ENCODE assay signal across 8 cellular contexts in the genomic region with DNA sequence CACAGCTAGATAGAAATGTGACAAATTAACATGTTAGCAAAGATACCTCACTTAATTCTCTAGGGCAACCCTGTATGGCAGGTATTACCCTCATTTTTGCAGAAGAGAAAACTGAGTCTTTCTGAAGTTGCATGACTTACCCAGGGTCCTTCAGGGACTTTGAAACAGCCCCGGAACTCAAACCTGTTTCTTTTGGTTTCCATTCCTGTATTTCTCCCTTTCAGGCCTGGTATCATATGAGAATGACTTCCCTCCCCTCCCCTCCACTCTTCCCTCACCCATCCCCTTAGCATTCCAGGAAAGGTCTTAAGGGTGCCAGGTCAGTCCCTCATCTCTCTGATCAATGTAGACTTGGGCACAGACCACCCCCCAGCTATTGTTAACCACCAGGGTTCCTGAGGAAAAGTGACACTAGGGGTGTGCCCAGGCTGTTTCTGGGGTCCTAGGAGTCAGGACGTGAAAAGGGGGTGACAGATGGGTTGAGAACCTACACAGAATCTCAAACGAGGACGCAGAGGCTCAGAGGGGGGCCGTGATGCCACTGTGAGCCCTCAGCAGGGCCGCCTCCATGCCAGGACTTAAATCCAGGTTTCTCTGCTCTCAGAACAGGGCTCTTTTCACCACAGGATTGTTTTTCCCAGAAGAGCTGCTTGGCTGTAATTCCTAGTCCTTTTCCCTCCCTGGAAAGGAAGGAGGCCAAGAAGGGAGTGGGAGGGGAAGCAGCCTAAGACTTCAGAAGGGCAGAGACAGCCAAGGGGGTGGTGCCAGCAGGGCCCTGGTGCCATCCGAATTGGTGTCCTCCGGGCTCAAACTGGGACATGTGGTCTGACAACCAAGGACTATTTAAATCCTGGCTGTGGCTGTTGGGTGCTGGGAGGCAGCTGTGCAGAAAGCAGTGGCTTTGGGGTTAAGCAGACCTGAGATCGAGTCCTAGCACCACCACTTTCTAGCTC. TPM values are rescaled to one million over a fixed set of nuclear protein-coding genes. Genes with fewer than 3 reads are reported as not detected.
DNase-seq lines count a peak whose midpoint lies in the region; ATAC-seq and TF ChIP-seq lines count a peak whose summit lies in the region.

No MANE protein-coding gene starts in this region.

- no peak overlapping the region for H3K9ac ChIP-seq in smooth muscle cell (ENCODE audit: low read depth)

- H3K27ac ChIP-seq in GM23338 (ENCODE audit: low read depth) (no peak overlapping the region; the same call in 1 of the 2 replicates), smooth muscle cell (ENCODE audit: low read depth) (peak overlapping the region; percentile 54)

- H3K9me3 ChIP-seq in smooth muscle cell (replicated peaks; ENCODE audit: low read depth), result no peaks in the 10 kb centered on the region

- WGBS in smooth muscle cell (ENCODE audit: low lambda C conversion rate), result 77% methylated on average over 9 of the region's 9 CpGs

- H3K4me1 ChIP-seq in GM23338 (ENCODE audit: insufficient read depth), result peaks cover 20% of the 10 kb centered on the region
- H3K4me1 ChIP-seq in smooth muscle cell (ENCODE audit: low read depth), result peaks cover 25% of the 10 kb centered on the region

- H3K4me2 ChIP-seq in GM23338 (no peak overlapping the region), smooth muscle cell (peak overlapping the region; percentile 2)

- H3K4me3 Mint-ChIP-seq in GM23338, result no peak overlapping the region
- H3K4me3 Mint-ChIP-seq in activated T-helper 1 cell treated with anti-CD3 and anti-CD28 coated beads, Interleukin-12 subunit alpha, Interleukin-12 subunit beta, Interleukin-2, Interleukin-4 antibody, amounts not matched to agents 30 ng/mL and 10 ng/mL and 1 ng/mL, durations not matched to agents 14 hours and 24 hours and 36 hours, result no peak overlapping the region

- H3K27me3 Mint-ChIP-seq in GM23338 (ENCODE audit: insufficient read depth, low read depth, poor library complexity), result peaks cover 10% of the 10 kb centered on the region
- no peaks in the 10 kb centered on the region for H3K27me3 Mint-ChIP-seq in activated T-helper 1 cell treated with anti-CD3 and anti-CD28 coated beads, Interleukin-12 subunit alpha, Interleukin-12 subunit beta, Interleukin-2, Interleukin-4 antibody, amounts not matched to agents 30 ng/mL and 10 ng/mL and 1 ng/mL, durations not matched to agents 14 hours and 24 hours and 36 hours (ENCODE audit: insufficient read depth)

- in situ Hi-C loops in ACHN (cut with HindIII; ENCODE audit: low pct_ligation_motif_present, low pct_unique_long_range_greater_than_20kb, low sequenced_read_pairs), result no loop called here

- H3F3A ChIP-seq in GM23338 (replicated peaks; ENCODE audit: low read depth) (peaks cover 10% of the 10 kb centered on the region), smooth muscle cell (ENCODE audit: low read depth) (peaks cover 12% of the 10 kb centered on the region)

- H2AFZ ChIP-seq in GM23338 (peak overlapping the region; percentile 52; the same call in 1 of the 2 replicates), smooth muscle cell (ENCODE audit: low read depth) (peak overlapping the region; percentile 42)

- H3K36me3 ChIP-seq in GM23338 (ENCODE audit: insufficient read depth), result no peaks in the 10 kb centered on the region
- H3K36me3 ChIP-seq in smooth muscle cell (ENCODE audit: low read depth), result no peaks in the 10 kb centered on the region

- H3K27me3 ChIP-seq in GM23338 (ENCODE audit: insufficient read depth) (no peaks in the 10 kb centered on the region), smooth muscle cell (ENCODE audit: low read depth) (no peaks in the 10 kb centered on the region)

- TF ChIP-seq CTCF in GM23338 (conservative IDR thresholded peaks at IDR 0.05; ENCODE audit: low read depth in 2 of 2) (no peak), smooth muscle cell (IDR thresholded peaks at IDR 0.05; ENCODE audit: borderline replicate concordance, insufficient read depth, poor library complexity, severe bottlenecking) (no peak), GM10248 (IDR thresholded peaks at IDR 0.05; ENCODE audit: control extremely low read depth, extremely low read depth, low read depth, missing control alignments) (no peak)

- intact Hi-C loops in activated T-helper 1 cell treated with anti-CD3 and anti-CD28 coated beads, Interleukin-12 subunit alpha, Interleukin-12 subunit beta, Interleukin-2, Interleukin-4 antibody, amounts not matched to agents 30 ng/mL and 10 ng/mL and 1 ng/mL, durations not matched to agents 14 hours and 24 hours and 36 hours (cut with micrococcal nuclease), result loop anchor here (2.0 kb wide), 1 partner anchor 181 kb away; the partner anchor contains the start of gene IFI6

- DNase-seq in GM23338 (ENCODE audit: low spot score) (no peak), hippocampal formation (lab: John Stamatoyannopoulos, UW) (peak; percentile 41 to 72), smooth muscle cell (lab: John Stamatoyannopoulos, UW; ENCODE audit: unreplicated experiment) (no peak), ACHN (no peak), GM10248 (ENCODE audit: extremely low spot score) (no peak), NCI-H2227 (lab: John Stamatoyannopoulos, UW; ENCODE audit: unreplicated experiment) (no peak)
- DNase-seq in activated T-helper 1 cell treated with anti-CD3 and anti-CD28 coated beads, Interleukin-12 subunit alpha, Interleukin-12 subunit beta, Interleukin-2, Interleukin-4 antibody, amounts not matched to agents 30 ng/mL and 10 ng/mL and 1 ng/mL, durations not matched to agents 14 hours and 24 hours and 36 hours (ENCODE audit: low spot score), result no peak

- 0 out of 2 replicates have a peak, but pooled peaks cover 4% of the 10 kb centered on the region for H4K20me1 ChIP-seq in GM23338 (replicated peaks; ENCODE audit: insufficient read depth)
- peaks cover 16% of the 10 kb centered on the region for H4K20me1 ChIP-seq in smooth muscle cell (ENCODE audit: low read depth)

- POLR2A ChIA-PET in GM10248 (lab: Yijun Ruan, JAX), result no interaction called here

- ATAC-seq in GM23338, result no peak
- no peak for ATAC-seq in HG02763 (IDR thresholded peaks at IDR 0.05; ENCODE audit: unreplicated experiment)

- no peaks in the 10 kb centered on the region for H3K9me2 ChIP-seq in GM23338 (ENCODE audit: insufficient read depth)

- CTCF ChIA-PET in GM10248 (lab: Yijun Ruan, JAX), result interaction anchor here (0.9 to 4.2 kb wide), 5 partner anchors 11 to 114 kb away, joined by 3 to 18 read pairs (median 4); no protein-coding TSS in a partner anchor

- H3K4me1 Mint-ChIP-seq in GM23338, result peaks cover 42% of the 10 kb centered on the region
- H3K4me1 Mint-ChIP-seq in activated T-helper 1 cell treated with anti-CD3 and anti-CD28 coated beads, Interleukin-12 subunit alpha, Interleukin-12 subunit beta, Interleukin-2, Interleukin-4 antibody, amounts not matched to agents 30 ng/mL and 10 ng/mL and 1 ng/mL, durations not matched to agents 14 hours and 24 hours and 36 hours (ENCODE audit: low read depth), result peaks cover 28% of the 10 kb centered on the region

- H3K36me3 Mint-ChIP-seq in GM23338 (ENCODE audit: low read depth), result no peaks in the 10 kb centered on the region
- H3K36me3 Mint-ChIP-seq in activated T-helper 1 cell treated with anti-CD3 and anti-CD28 coated beads, Interleukin-12 subunit alpha, Interleukin-12 subunit beta, Interleukin-2, Interleukin-4 antibody, amounts not matched to agents 30 ng/mL and 10 ng/mL and 1 ng/mL, durations not matched to agents 14 hours and 24 hours and 36 hours (ENCODE audit: low read depth), result peaks cover 4% of the 10 kb centered on the region

- no peak overlapping the region for H3K4me3 ChIP-seq in GM23338
- H3K4me3 ChIP-seq in smooth muscle cell, result no peak overlapping the region

- no peaks in the 10 kb centered on the region for H3K9me3 Mint-ChIP-seq in GM23338
- no peaks in the 10 kb centered on the region for H3K9me3 Mint-ChIP-seq in activated T-helper 1 cell treated with anti-CD3 and anti-CD28 coated beads, Interleukin-12 subunit alpha, Interleukin-12 subunit beta, Interleukin-2, Interleukin-4 antibody, amounts not matched to agents 30 ng/mL and 10 ng/mL and 1 ng/mL, durations not matched to agents 14 hours and 24 hours and 36 hours

- H3K27ac Mint-ChIP-seq in GM23338, result 0 out of 2 replicates have a peak overlapping the region, but pooled peaks have one; percentile 23
- peak overlapping the region; percentile 12 for H3K27ac Mint-ChIP-seq in activated T-helper 1 cell treated with anti-CD3 and anti-CD28 coated beads, Interleukin-12 subunit alpha, Interleukin-12 subunit beta, Interleukin-2, Interleukin-4 antibody, amounts not matched to agents 30 ng/mL and 10 ng/mL and 1 ng/mL, durations not matched to agents 14 hours and 24 hours and 36 hours

- peaks cover 24% of the 10 kb centered on the region for H3K79me2 ChIP-seq in GM23338 (replicated peaks; ENCODE audit: insufficient read depth)
- H3K79me2 ChIP-seq in smooth muscle cell (ENCODE audit: low read depth), result peaks cover 26% of the 10 kb centered on the region

TF ChIP-seq in GM23338, 12 proteins besides CTCF, POLR2A, EP300 and RAD21 (continues in another document):
- no peak for TF ChIP-seq ZNF114 (CRISPR knock-in tag; IDR thresholded peaks at IDR 0.05)

RNA-seq across cellular contexts. Expression of gene WASF2, which starts 2.1 kb away (rescaled TPM):
- 37.2 and 40.9 TPM in 2 replicates for total RNA-seq in GM23338 (2014; rRNA removed; shearing (Covaris generic))
- polyA plus RNA-seq in GM23338 (2016; fragmentation: Nextera tagmentation; extraction: Ambion mirVana), result 89.5 and 95.6 TPM in 2 replicates
- 108 and 109 TPM in 2 replicates for total RNA-seq in activated T-helper 1 cell treated with anti-CD3 and anti-CD28 coated beads, Interleukin-12 subunit alpha, Interleukin-12 subunit beta, Interleukin-2, Interleukin-4 antibody, amounts not matched to agents 30 ng/mL and 10 ng/mL and 1 ng/mL, durations not matched to agents 14 hours and 24 hours and 36 hours
- 26.7 and 34.3 TPM in 2 replicates for total RNA-seq in smooth muscle cell
- polyA plus RNA-seq in smooth muscle cell, result 46.1 and 76.2 TPM in 2 replicates

Comparison
In these comparisons a context has a peak if more than half of its experiments do, and no peak if none do; other contexts are left out.
1. DNase-seq: peak in hippocampal formation (2 of 2); none in GM23338 (single experiment), activated T-helper 1 cell treated with anti-CD3 and anti-CD28 coated beads, Interleukin-12 subunit alpha, Interleukin-12 subunit beta, Interleukin-2, Interleukin-4 antibody, amounts not matched to agents 30 ng/mL and 10 ng/mL and 1 ng/mL, durations not matched to agents 14 hours and 24 hours and 36 hours (single experiment), smooth muscle cell (single experiment), ACHN (single experiment), GM10248 (single experiment) and NCI-H2227 (single experiment).